1 cellular context compared by ENCODE assay signal in the genomic region with DNA sequence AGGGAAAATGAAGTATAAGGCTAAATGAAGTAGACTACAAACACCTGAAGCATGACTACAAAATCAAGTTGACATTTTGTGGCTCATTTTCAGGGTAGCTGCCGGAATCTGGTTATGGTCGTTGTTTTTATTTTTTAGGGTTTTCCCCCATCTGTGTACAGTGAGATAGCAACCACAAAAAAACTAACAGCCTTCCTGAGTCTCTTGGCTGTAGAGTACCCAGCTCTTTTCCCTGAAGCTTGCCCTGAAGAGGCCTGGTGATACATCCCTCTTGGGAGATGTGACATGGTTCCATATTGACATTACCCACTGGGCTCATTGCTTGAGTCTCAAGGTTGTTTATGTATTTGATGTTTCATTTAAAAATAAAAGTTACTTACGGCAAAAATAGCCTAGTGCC.
TF ChIP-seq lines count a peak whose summit lies in the region.

No MANE protein-coding gene starts in this region.

TF ChIP-seq in GM23338, 12 proteins besides CTCF, POLR2A, EP300 and RAD21 (continued from another document):
- TF ChIP-seq, protein P1, sequence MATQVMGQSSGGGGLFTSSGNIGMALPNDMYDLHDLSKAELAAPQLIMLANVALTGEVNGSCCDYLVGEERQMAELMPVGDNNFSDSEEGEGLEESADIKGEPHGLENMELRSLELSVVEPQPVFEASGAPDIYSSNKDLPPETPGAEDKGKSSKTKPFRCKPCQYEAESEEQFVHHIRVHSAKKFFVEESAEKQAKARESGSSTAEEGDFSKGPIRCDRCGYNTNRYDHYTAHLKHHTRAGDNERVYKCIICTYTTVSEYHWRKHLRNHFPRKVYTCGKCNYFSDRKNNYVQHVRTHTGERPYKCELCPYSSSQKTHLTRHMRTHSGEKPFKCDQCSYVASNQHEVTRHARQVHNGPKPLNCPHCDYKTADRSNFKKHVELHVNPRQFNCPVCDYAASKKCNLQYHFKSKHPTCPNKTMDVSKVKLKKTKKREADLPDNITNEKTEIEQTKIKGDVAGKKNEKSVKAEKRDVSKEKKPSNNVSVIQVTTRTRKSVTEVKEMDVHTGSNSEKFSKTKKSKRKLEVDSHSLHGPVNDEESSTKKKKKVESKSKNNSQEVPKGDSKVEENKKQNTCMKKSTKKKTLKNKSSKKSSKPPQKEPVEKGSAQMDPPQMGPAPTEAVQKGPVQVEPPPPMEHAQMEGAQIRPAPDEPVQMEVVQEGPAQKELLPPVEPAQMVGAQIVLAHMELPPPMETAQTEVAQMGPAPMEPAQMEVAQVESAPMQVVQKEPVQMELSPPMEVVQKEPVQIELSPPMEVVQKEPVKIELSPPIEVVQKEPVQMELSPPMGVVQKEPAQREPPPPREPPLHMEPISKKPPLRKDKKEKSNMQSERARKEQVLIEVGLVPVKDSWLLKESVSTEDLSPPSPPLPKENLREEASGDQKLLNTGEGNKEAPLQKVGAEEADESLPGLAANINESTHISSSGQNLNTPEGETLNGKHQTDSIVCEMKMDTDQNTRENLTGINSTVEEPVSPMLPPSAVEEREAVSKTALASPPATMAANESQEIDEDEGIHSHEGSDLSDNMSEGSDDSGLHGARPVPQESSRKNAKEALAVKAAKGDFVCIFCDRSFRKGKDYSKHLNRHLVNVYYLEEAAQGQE (IDR thresholded peaks at IDR 0.05; ENCODE audit: unreplicated experiment), result no peak
- no peak for TF ChIP-seq EZH2 (IDR thresholded peaks at IDR 0.05; ENCODE audit: low read depth, unreplicated experiment)
- TF ChIP-seq JUNB (IDR thresholded peaks at IDR 0.05; ENCODE audit: unreplicated experiment), result no peak
